8 cellular contexts compared by ENCODE assay signal in genomic region chr19:38559428-38560401, GRCh38. TPM values are rescaled to one million over a fixed set of nuclear protein-coding genes. Genes with fewer than 3 reads are reported as not detected.
DNase-seq lines count a peak whose midpoint lies in the region; ATAC-seq and TF ChIP-seq lines count a peak whose summit lies in the region.

No MANE protein-coding gene starts in this region.

- peak; percentile 63 for ATAC-seq in HG03060 (IDR thresholded peaks at IDR 0.05; ENCODE audit: low read depth, unreplicated experiment)
- ATAC-seq in activated T-cell treated with anti-CD3 and anti-CD28 coated beads, Interleukin-2, amount 50 U/mL, for 4 hours: peak; percentile 89 to 94

- DNase-seq in activated naive CD8-positive, alpha-beta T cell treated with anti-CD3 and anti-CD28 coated beads for 36 hours: no peak
- DNase-seq in activated T-cell treated with anti-CD3 and anti-CD28 coated beads, Interleukin-2, amount 50 U/mL, for 4 hours: no peak
- DNase-seq in renal cortical epithelial cell (ENCODE audit: low read depth) (peak; percentile 78), colonic mucosa (no peak), GM03348 (ENCODE audit: low spot score) (no peak), SW 1271 (lab: John Stamatoyannopoulos, UW) (no peak)

- no peaks in the 10 kb centered on the region for H3K9me3 ChIP-seq in colonic mucosa

- no peak overlapping the region for H3K27ac ChIP-seq in colonic mucosa

- peak overlapping the region; percentile 52 for H3K4me3 Mint-ChIP-seq in activated naive CD8-positive, alpha-beta T cell
- H3K4me3 Mint-ChIP-seq in activated naive CD8-positive, alpha-beta T cell treated with anti-CD3 and anti-CD28 coated beads for 36 hours: no peak overlapping the region
- peak overlapping the region; percentile 60 for H3K4me3 Mint-ChIP-seq in activated T-cell treated with anti-CD3 and anti-CD28 coated beads, Interleukin-2, amount 50 U/mL, for 4 hours

- no peaks in the 10 kb centered on the region for H3K36me3 Mint-ChIP-seq in activated naive CD8-positive, alpha-beta T cell
- H3K36me3 Mint-ChIP-seq in activated naive CD8-positive, alpha-beta T cell treated with anti-CD3 and anti-CD28 coated beads for 36 hours: no peaks in the 10 kb centered on the region
- H3K36me3 Mint-ChIP-seq in activated T-cell treated with anti-CD3 and anti-CD28 coated beads, Interleukin-2, amount 50 U/mL, for 4 hours (ENCODE audit: insufficient read depth): no peaks in the 10 kb centered on the region

- H3K27me3 ChIP-seq in colonic mucosa: peaks cover 6% of the 10 kb centered on the region

- H3K9me3 Mint-ChIP-seq in activated naive CD8-positive, alpha-beta T cell (ENCODE audit: low read depth): no peaks in the 10 kb centered on the region
- H3K9me3 Mint-ChIP-seq in activated naive CD8-positive, alpha-beta T cell treated with anti-CD3 and anti-CD28 coated beads for 36 hours: no peaks in the 10 kb centered on the region
- no peaks in the 10 kb centered on the region for H3K9me3 Mint-ChIP-seq in activated T-cell treated with anti-CD3 and anti-CD28 coated beads, Interleukin-2, amount 50 U/mL, for 4 hours

- H3K4me1 ChIP-seq in colonic mucosa: no peaks in the 10 kb centered on the region

- intact Hi-C loops in colonic mucosa (cut with DNase I): no loop called here

- H3K9ac ChIP-seq in colonic mucosa (ENCODE audit: low read depth in 2 of 2, low read length in 2 of 2): no peak overlapping the region

- TF ChIP-seq CTCF in colonic mucosa (IDR thresholded peaks at IDR 0.05): no peak

- peak overlapping the region; percentile 34 for H3K27ac Mint-ChIP-seq in activated naive CD8-positive, alpha-beta T cell
- no peak overlapping the region for H3K27ac Mint-ChIP-seq in activated naive CD8-positive, alpha-beta T cell treated with anti-CD3 and anti-CD28 coated beads for 36 hours

- peaks cover 18% of the 10 kb centered on the region for H3K4me1 Mint-ChIP-seq in activated naive CD8-positive, alpha-beta T cell (ENCODE audit: low read depth)
- peaks cover 8% of the 10 kb centered on the region for H3K4me1 Mint-ChIP-seq in activated naive CD8-positive, alpha-beta T cell treated with anti-CD3 and anti-CD28 coated beads for 36 hours
- H3K4me1 Mint-ChIP-seq in activated T-cell treated with anti-CD3 and anti-CD28 coated beads, Interleukin-2, amount 50 U/mL, for 4 hours (ENCODE audit: low read depth): peaks cover 43% of the 10 kb centered on the region

- no peak overlapping the region for H3K4me3 ChIP-seq in colonic mucosa

- H3K27me3 Mint-ChIP-seq in activated naive CD8-positive, alpha-beta T cell: peaks cover 13% of the 10 kb centered on the region
- peaks cover 37% of the 10 kb centered on the region for H3K27me3 Mint-ChIP-seq in activated naive CD8-positive, alpha-beta T cell treated with anti-CD3 and anti-CD28 coated beads for 36 hours
- peaks cover 4% of the 10 kb centered on the region for H3K27me3 Mint-ChIP-seq in activated T-cell treated with anti-CD3 and anti-CD28 coated beads, Interleukin-2, amount 50 U/mL, for 4 hours (ENCODE audit: low read depth)

- H3K36me3 ChIP-seq in colonic mucosa: no peaks in the 10 kb centered on the region

RNA-seq across cellular contexts. Expression of gene MAP4K1, which starts 58.0 kb away (rescaled TPM):
- 100 to 1,000 TPM; 169 TPM for total RNA-seq in activated naive CD8-positive, alpha-beta T cell treated with anti-CD3 and anti-CD28 coated beads for 36 hours
- total RNA-seq in activated T-cell treated with anti-CD3 and anti-CD28 coated beads, Interleukin-2, amount 50 U/mL, for 4 hours: 100 to 1,000 TPM; 109 to 130 (median 126) TPM
- total RNA-seq in renal cortical epithelial cell (0.25 TPM in 1 of 2 replicates, not detected in the other), colonic mucosa (1 to 10 TPM; 2.6 to 4.9 TPM)

RNA-seq across cellular contexts. Expression of gene EIF3K, which starts 59.3 kb away (rescaled TPM):
- total RNA-seq in activated naive CD8-positive, alpha-beta T cell treated with anti-CD3 and anti-CD28 coated beads for 36 hours: 100 to 1,000 TPM; 312 to 321 TPM
- 100 to 1,000 TPM; 370 to 409 (median 401) TPM for total RNA-seq in activated T-cell treated with anti-CD3 and anti-CD28 coated beads, Interleukin-2, amount 50 U/mL, for 4 hours
- total RNA-seq in renal cortical epithelial cell: 328 and 420 TPM in 2 replicates
- 100 to 1,000 TPM; 367 to 445 TPM for total RNA-seq in colonic mucosa

Comparison
In these comparisons a context has a peak if more than half of its experiments do, and no peak if none do; other contexts are left out.
1. RNA of gene MAP4K1, which starts 58.0 kb away (total RNA-seq): 169 TPM in activated naive CD8-positive, alpha-beta T cell treated with anti-CD3 and anti-CD28 coated beads for 36 hours and 109 to 130 TPM in activated T-cell treated with anti-CD3 and anti-CD28 coated beads, Interleukin-2, amount 50 U/mL, for 4 hours; 2.6 to 4.9 TPM in colonic mucosa and 0.25 TPM in renal cortical epithelial cell; every median in the first group is over 10 times any median in the second.